ENCODE assay signal across 8 cellular contexts in the genomic region with DNA sequence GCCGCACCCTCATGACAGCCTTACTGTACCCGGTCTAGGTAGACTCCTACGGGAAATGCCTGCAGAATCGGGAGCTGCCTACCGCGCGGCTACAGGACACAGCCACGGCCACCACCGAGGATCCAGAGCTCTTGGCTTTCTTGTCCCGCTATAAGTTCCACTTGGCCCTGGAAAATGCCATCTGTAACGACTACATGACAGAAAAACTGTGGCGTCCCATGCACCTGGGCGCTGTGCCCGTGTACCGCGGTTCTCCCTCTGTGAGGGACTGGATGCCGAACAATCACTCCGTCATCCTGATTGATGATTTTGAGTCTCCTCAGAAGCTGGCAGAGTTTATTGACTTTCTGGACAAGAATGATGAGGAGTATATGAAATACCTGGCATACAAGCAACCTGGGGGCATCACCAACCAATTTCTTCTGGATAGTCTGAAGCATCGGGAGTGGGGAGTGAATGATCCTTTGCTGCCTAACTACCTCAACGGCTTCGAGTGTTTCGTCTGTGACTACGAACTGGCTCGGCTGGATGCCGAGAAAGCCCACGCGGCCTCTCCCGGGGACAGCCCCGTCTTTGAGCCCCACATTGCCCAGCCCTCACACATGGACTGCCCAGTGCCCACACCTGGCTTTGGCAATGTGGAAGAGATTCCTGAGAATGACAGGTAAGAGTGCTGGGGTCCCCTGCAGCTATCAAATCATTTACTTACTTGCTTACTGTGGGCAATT. TPM values are rescaled to one million over a fixed set of nuclear protein-coding genes. Genes with fewer than 3 reads are reported as not detected.
A peak's percentile ranks its signal among the peaks of the same experiment; 100 is the strongest.
DNase-seq lines count a peak whose midpoint lies in the region; ATAC-seq, FAIRE-seq and TF ChIP-seq lines count a peak whose summit lies in the region.

No MANE protein-coding gene starts in this region.

- peak overlapping the region; percentile 96 for H3K4me3 Mint-ChIP-seq in activated naive CD8-positive, alpha-beta T cell treated with anti-CD3 and anti-CD28 coated beads, Interleukin-2, amount 50 U/mL, for 24 hours

- WGBS in stomach, 5 donors = 0 to 2% (median 2%) methylated on average over 26 to 29 of the region's 29 CpGs

- in situ Hi-C loops in KBM-7 (cut with MboI; ENCODE audit: low pct_unique_long_range_greater_than_20kb, low sequenced_read_pairs) = no loop called here

- peaks cover 43% of the 10 kb centered on the region for H3K4me1 Mint-ChIP-seq in activated naive CD8-positive, alpha-beta T cell treated with anti-CD3 and anti-CD28 coated beads, Interleukin-2, amount 50 U/mL, for 24 hours

- TF ChIP-seq POLR2A in stomach (IDR thresholded peaks at IDR 0.05) = no peak

- peaks cover 65% of the 10 kb centered on the region for H3K36me3 Mint-ChIP-seq in activated naive CD8-positive, alpha-beta T cell treated with anti-CD3 and anti-CD28 coated beads, Interleukin-2, amount 50 U/mL, for 24 hours (ENCODE audit: low read depth)

- no peaks in the 10 kb centered on the region for H3K9me3 Mint-ChIP-seq in activated naive CD8-positive, alpha-beta T cell treated with anti-CD3 and anti-CD28 coated beads, Interleukin-2, amount 50 U/mL, for 24 hours

- DNase-seq in GM03348 (ENCODE audit: low spot score) (peak; percentile 29), kidney (peak; percentile 78), stomach (no peak), KBM-7 (no peak), DMS79 (lab: John Stamatoyannopoulos, UW) (no peak), dedifferentiated amniotic fluid mesenchymal stem cell (ENCODE audit: extremely low spot score) (no peak)
- peak; percentile 26 for DNase-seq in activated naive CD8-positive, alpha-beta T cell treated with anti-CD3 and anti-CD28 coated beads, Interleukin-2, amount 50 U/mL, for 24 hours

- H3K27ac ChIP-seq in kidney (ENCODE audit: low read depth in 2 of 2, low read length in 2 of 2) (peak overlapping the region; percentile 98), stomach (peak overlapping the region; percentile 90 to 99 (median 97))

- intact Hi-C loops in kidney (cut with DNase I) (no loop called here), stomach (cut with DNase I; ENCODE audit: low total_unique reads) (no loop called here)

- peak overlapping the region; percentile 74 to 81 for H3K9ac ChIP-seq in kidney (ENCODE audit: low read length in 2 of 2)

- peak; percentile 1 for ATAC-seq in HG03460 (IDR thresholded peaks at IDR 0.05; ENCODE audit: unreplicated experiment)
- no peak for ATAC-seq in activated naive CD8-positive, alpha-beta T cell treated with anti-CD3 and anti-CD28 coated beads, Interleukin-2, amount 50 U/mL, for 24 hours

- H3K36me3 ChIP-seq in kidney (ENCODE audit: control insufficient read depth in 1 of 2, insufficient read depth in 2 of 2, low read length in 2 of 2) = peaks cover 24 to 28% of the 10 kb centered on the region in 2 donors
- peaks cover 33 to 66% (median 63%) of the 10 kb centered on the region in 4 donors for H3K36me3 ChIP-seq in stomach

- no peak for TF ChIP-seq EP300 in stomach (IDR thresholded peaks at IDR 0.05)

- TF ChIP-seq CTCF in kidney (IDR thresholded peaks at IDR 0.05; ENCODE audit: borderline replicate concordance, extremely low read depth, insufficient read depth) (no peak), stomach (IDR thresholded peaks at IDR 0.05) (no peak)

- no peak for FAIRE-seq in kidney (lab: Jason Lieb, UNC)

- H3K4me1 ChIP-seq in kidney (ENCODE audit: control insufficient read depth in 1 of 2, insufficient read depth in 1 of 2, low read depth in 1 of 2, low read length in 2 of 2) (peaks cover 0 to 24% of the 10 kb centered on the region in 2 donors), stomach (peaks cover 23 to 42% (median 34%) of the 10 kb centered on the region in 4 donors)

- no peaks in the 10 kb centered on the region for H3K27me3 ChIP-seq in stomach

- peak overlapping the region; percentile 96 for H3K27ac Mint-ChIP-seq in activated naive CD8-positive, alpha-beta T cell treated with anti-CD3 and anti-CD28 coated beads, Interleukin-2, amount 50 U/mL, for 24 hours

- H3K9me3 ChIP-seq in kidney (ENCODE audit: control insufficient read depth in 1 of 2, low read length in 2 of 2) (no peaks in the 10 kb centered on the region), stomach (no peaks in the 10 kb centered on the region)

- no peaks in the 10 kb centered on the region for H3K27me3 Mint-ChIP-seq in activated naive CD8-positive, alpha-beta T cell treated with anti-CD3 and anti-CD28 coated beads, Interleukin-2, amount 50 U/mL, for 24 hours

- peak overlapping the region; percentile 84 to 88 for H3K4me3 ChIP-seq in kidney (ENCODE audit: low read length in 2 of 2)
- H3K4me3 ChIP-seq in stomach = peak overlapping the region; percentile 74 to 87 (median 80)

RNA-seq across cellular contexts. Expression of a gene that starts 8.5 kb away (rescaled TPM):
- total RNA-seq in kidney = 23.4 TPM
- 105 TPM for polyA plus RNA-seq in kidney (ENCODE audit: insufficient read depth, low read depth, low replicate concordance)
- 10 to 100 TPM in 3 of 5 donors, 1 to 10 TPM in 2; 1.3 to 51.0 (median 11.2) TPM for total RNA-seq in stomach
- polyA plus RNA-seq in stomach = 10 to 100 TPM; 60.2 to 81.6 (median 69.9) TPM

RNA-seq across cellular contexts. Expression of a gene that starts 12.1 kb away (rescaled TPM):
- total RNA-seq in kidney (91.8 TPM), stomach (100 to 1,000 TPM in 3 of 5 donors, 10 to 100 TPM in 2; 43.4 to 325 (median 101) TPM)
- polyA plus RNA-seq in kidney (ENCODE audit: insufficient read depth, low read depth, low replicate concordance) (96.7 TPM), stomach (100 to 1,000 TPM in 1 of 3 donors, 10 to 100 TPM in 2; 53.4 to 121 (median 57.7) TPM)

RNA-seq across cellular contexts. Expression of a gene that starts 29.1 kb away (rescaled TPM):
- total RNA-seq in kidney (66.9 TPM), stomach (10 to 100 TPM; 40.6 to 58.8 (median 50.7) TPM)
- polyA plus RNA-seq in kidney (ENCODE audit: insufficient read depth, low read depth, low replicate concordance) (39.2 TPM), stomach (10 to 100 TPM; 23.5 to 25.2 (median 25.1) TPM)

RNA-seq across cellular contexts. Expression of a gene that starts 38.1 kb away (rescaled TPM):
- 42.6 TPM for total RNA-seq in kidney
- polyA plus RNA-seq in kidney (ENCODE audit: insufficient read depth, low read depth, low replicate concordance) = 11.7 TPM
- 10 to 100 TPM in 4 of 5 donors, 1 to 10 TPM in 1; 2.3 to 97.4 (median 16.7) TPM for total RNA-seq in stomach
- polyA plus RNA-seq in stomach = 1 to 10 TPM; 3.5 to 9.8 (median 6.5) TPM

Comparison
In these comparisons a context has a peak if more than half of its experiments do, and no peak if none do; other contexts are left out.
1. DNase-seq: peak in GM03348 (single experiment), activated naive CD8-positive, alpha-beta T cell treated with anti-CD3 and anti-CD28 coated beads, Interleukin-2, amount 50 U/mL, for 24 hours (single experiment) and kidney (single experiment); none in stomach (single experiment), KBM-7 (single experiment), DMS79 (single experiment) and dedifferentiated amniotic fluid mesenchymal stem cell (single experiment).